ENCODE assay signal across 32 cellular contexts in genomic region chr13:90719452-90719851, GRCh38.
"Had no signal": no experiment of that assay in that cellular context is flagged by ENCODE, and none has a peak within 500 bp of the region (broad histone marks: within the 10 kb centered on the region; RNA-seq: fewer than 3 reads in every experiment).

No MANE protein-coding gene starts in this region.

- H3K27me3 Mint-ChIP-seq: activated CD4-positive, alpha-beta memory T cell treated with anti-CD3 and anti-CD28 coated beads for 36 hours; activated CD4-positive, alpha-beta T cell treated with anti-CD3 and anti-CD28 coated beads for 36 hours; activated CD4-positive, alpha-beta T cell treated with anti-CD3 and anti-CD28 coated beads, Interleukin-2, amount 10 ng/mL, durations not matched to agents 24 days and 14 days; activated CD8-positive, alpha-beta memory T cell treated with anti-CD3 and anti-CD28 coated beads, Interleukin-2, amount 10 ng/mL, durations not matched to agents 7 days and 5 days; activated naive CD4-positive, alpha-beta T cell treated with anti-CD3 and anti-CD28 coated beads, Interleukin-2, amount 50 U/mL, for 24 hours; activated naive CD8-positive, alpha-beta T cell treated with anti-CD3 and anti-CD28 coated beads for 36 hours; activated naive CD8-positive, alpha-beta T cell treated with anti-CD3 and anti-CD28 coated beads, Interleukin-2, amount 50 U/mL, for 24 hours; central memory CD8-positive, alpha-beta T cell; effector memory CD8-positive, alpha-beta T cell; T-helper 17 cell had no signal

- DNase-seq: activated CD4-positive, alpha-beta memory T cell treated with anti-CD3 and anti-CD28 coated beads for 36 hours; activated CD4-positive, alpha-beta T cell treated with anti-CD3 and anti-CD28 coated beads for 36 hours; activated CD4-positive, alpha-beta T cell treated with anti-CD3 and anti-CD28 coated beads, Interleukin-2, amount 10 ng/mL, durations not matched to agents 24 days and 14 days; activated CD4-positive, CD25-positive, alpha-beta regulatory T cell; activated CD4-positive, CD25-positive, alpha-beta regulatory T cell treated with anti-CD3 and anti-CD28 coated beads, Interleukin-2, amount 50 U/mL, for 72 hours; activated CD8-positive, alpha-beta memory T cell treated with anti-CD3 and anti-CD28 coated beads, Interleukin-2, amount 10 ng/mL, durations not matched to agents 7 days and 5 days; activated CD8-positive, alpha-beta memory T cell treated with anti-CD3 and anti-CD28 coated beads, Interleukin-2, amount 50 U/mL, for 4 hours; activated CD8-positive, alpha-beta T cell treated with anti-CD3 and anti-CD28 coated beads, Interleukin-2, amount 10 ng/mL, durations not matched to agents 7 days and 5 days; activated effector memory CD4-positive, alpha-beta T cell treated with anti-CD3 and anti-CD28 coated beads, Interleukin-2, amount 50 U/mL, for 16 hours; activated naive CD4-positive, alpha-beta T cell treated with anti-CD3 and anti-CD28 coated beads for 36 hours; activated naive CD8-positive, alpha-beta T cell treated with anti-CD3 and anti-CD28 coated beads for 36 hours; activated naive CD8-positive, alpha-beta T cell treated with anti-CD3 and anti-CD28 coated beads, Interleukin-2, amount 50 U/mL, for 24 hours; activated T-cell treated with anti-CD3 and anti-CD28 coated beads, Interleukin-2, amount 50 U/mL, for 1 hour; activated T-cell treated with anti-CD3 and anti-CD28 coated beads, Interleukin-2, amount 50 U/mL, for 48 hours; cortex of kidney; dermis blood vessel endothelial cell; effector CD4-positive, alpha-beta T cell; effector memory CD8-positive, alpha-beta T cell; erythroblast; foreskin fibroblast; head of caudate nucleus; T-helper 1 cell; T-helper 17 cell; T1000 had no signal

- H3K36me3 ChIP-seq: ascending aorta, esophagus muscularis mucosa had no signal

- H3K4me1 Mint-ChIP-seq: activated CD4-positive, alpha-beta T cell treated with anti-CD3 and anti-CD28 coated beads for 36 hours; activated CD4-positive, alpha-beta T cell treated with anti-CD3 and anti-CD28 coated beads, Interleukin-2, amount 10 ng/mL, durations not matched to agents 24 days and 14 days; activated CD8-positive, alpha-beta memory T cell treated with anti-CD3 and anti-CD28 coated beads, Interleukin-2, amount 10 ng/mL, durations not matched to agents 7 days and 5 days; activated naive CD4-positive, alpha-beta T cell treated with anti-CD3 and anti-CD28 coated beads, Interleukin-2, amount 50 U/mL, for 24 hours; activated naive CD8-positive, alpha-beta T cell treated with anti-CD3 and anti-CD28 coated beads for 36 hours; activated naive CD8-positive, alpha-beta T cell treated with anti-CD3 and anti-CD28 coated beads, Interleukin-2, amount 50 U/mL, for 24 hours; central memory CD8-positive, alpha-beta T cell; T-helper 17 cell had no signal

- H3K27ac Mint-ChIP-seq: activated CD4-positive, alpha-beta memory T cell treated with anti-CD3 and anti-CD28 coated beads for 36 hours; activated CD4-positive, alpha-beta T cell treated with anti-CD3 and anti-CD28 coated beads for 36 hours; activated CD4-positive, alpha-beta T cell treated with anti-CD3 and anti-CD28 coated beads, Interleukin-2, amount 10 ng/mL, durations not matched to agents 24 days and 14 days; activated CD8-positive, alpha-beta memory T cell treated with anti-CD3 and anti-CD28 coated beads, Interleukin-2, amount 10 ng/mL, durations not matched to agents 7 days and 5 days; activated CD8-positive, alpha-beta T cell treated with anti-CD3 and anti-CD28 coated beads, Interleukin-2, amount 10 ng/mL, durations not matched to agents 7 days and 5 days; activated naive CD4-positive, alpha-beta T cell treated with anti-CD3 and anti-CD28 coated beads for 36 hours; activated naive CD4-positive, alpha-beta T cell treated with anti-CD3 and anti-CD28 coated beads, Interleukin-2, amount 50 U/mL, for 24 hours; activated naive CD8-positive, alpha-beta T cell treated with anti-CD3 and anti-CD28 coated beads for 36 hours; activated naive CD8-positive, alpha-beta T cell treated with anti-CD3 and anti-CD28 coated beads, Interleukin-2, amount 50 U/mL, for 24 hours; activated T-helper 1 cell treated with anti-CD3 and anti-CD28 coated beads, Interleukin-12 subunit alpha, Interleukin-12 subunit beta, Interleukin-2, Interleukin-4 antibody, amounts not matched to agents 30 ng/mL and 10 ng/mL and 1 ng/mL, durations not matched to agents 14 hours and 24 hours and 36 hours; activated T-helper 2 cell treated with anti-CD3 and anti-CD28 coated beads, Interferon-gamma antibody, Interleukin-2, Interleukin-4, amounts not matched to agents 10 μg/mL and 5 μg/mL and 100 μg/mL, durations not matched to agents 14 hours and 24 hours and 36 hours; effector memory CD8-positive, alpha-beta T cell; T-helper 17 cell; T-helper 2 cell treated with Interferon-gamma antibody and Interleukin-4, amounts not matched to agents 5 μg/mL and 100 μg/mL, for 36 hours had no signal

- H3K9me3 Mint-ChIP-seq: activated CD4-positive, alpha-beta T cell treated with anti-CD3 and anti-CD28 coated beads, Interleukin-2, amount 10 ng/mL, durations not matched to agents 24 days and 14 days; activated T-helper 1 cell treated with anti-CD3 and anti-CD28 coated beads, Interleukin-12 subunit alpha, Interleukin-12 subunit beta, Interleukin-2, Interleukin-4 antibody, amounts not matched to agents 30 ng/mL and 10 ng/mL and 1 ng/mL, durations not matched to agents 14 hours and 24 hours and 36 hours had no signal

- H3K4me1 ChIP-seq: ascending aorta, esophagus muscularis mucosa had no signal

- ATAC-seq: activated CD4-positive, alpha-beta T cell treated with anti-CD3 and anti-CD28 coated beads for 36 hours; activated CD8-positive, alpha-beta memory T cell treated with anti-CD3 and anti-CD28 coated beads, Interleukin-2, amount 10 ng/mL, durations not matched to agents 7 days and 5 days; activated CD8-positive, alpha-beta T cell treated with anti-CD3 and anti-CD28 coated beads, Interleukin-2, amount 10 ng/mL, durations not matched to agents 7 days and 5 days; activated naive CD8-positive, alpha-beta T cell treated with anti-CD3 and anti-CD28 coated beads, Interleukin-2, amount 50 U/mL, for 24 hours; effector memory CD8-positive, alpha-beta T cell; T-helper 17 cell had no signal

- H3K27ac ChIP-seq: ascending aorta, esophagus muscularis mucosa had no signal

- H3K4me3 ChIP-seq: ascending aorta, esophagus muscularis mucosa had no signal

- H3K27me3 ChIP-seq: ascending aorta, esophagus muscularis mucosa had no signal

- H3K4me3 Mint-ChIP-seq: activated CD4-positive, alpha-beta memory T cell treated with anti-CD3 and anti-CD28 coated beads for 36 hours; activated CD4-positive, alpha-beta T cell treated with anti-CD3 and anti-CD28 coated beads for 36 hours; activated CD4-positive, alpha-beta T cell treated with anti-CD3 and anti-CD28 coated beads, Interleukin-2, amount 10 ng/mL, durations not matched to agents 24 days and 14 days; activated CD8-positive, alpha-beta memory T cell treated with anti-CD3 and anti-CD28 coated beads, Interleukin-2, amount 10 ng/mL, durations not matched to agents 7 days and 5 days; activated CD8-positive, alpha-beta T cell treated with anti-CD3 and anti-CD28 coated beads, Interleukin-2, amount 10 ng/mL, durations not matched to agents 7 days and 5 days; activated naive CD4-positive, alpha-beta T cell treated with anti-CD3 and anti-CD28 coated beads for 36 hours; activated naive CD4-positive, alpha-beta T cell treated with anti-CD3 and anti-CD28 coated beads, Interleukin-2, amount 50 U/mL, for 24 hours; activated naive CD8-positive, alpha-beta T cell treated with anti-CD3 and anti-CD28 coated beads for 36 hours; activated naive CD8-positive, alpha-beta T cell treated with anti-CD3 and anti-CD28 coated beads, Interleukin-2, amount 50 U/mL, for 24 hours; activated T-helper 1 cell treated with anti-CD3 and anti-CD28 coated beads, Interleukin-12 subunit alpha, Interleukin-12 subunit beta, Interleukin-2, Interleukin-4 antibody, amounts not matched to agents 30 ng/mL and 10 ng/mL and 1 ng/mL, durations not matched to agents 14 hours and 24 hours and 36 hours; brain; central memory CD8-positive, alpha-beta T cell; effector memory CD8-positive, alpha-beta T cell; T-helper 17 cell; T-helper 2 cell treated with Interferon-gamma antibody and Interleukin-4, amounts not matched to agents 5 μg/mL and 100 μg/mL, for 36 hours had no signal

- H3K9me3 ChIP-seq: ascending aorta, esophagus muscularis mucosa had no signal

- H3K36me3 Mint-ChIP-seq: activated CD4-positive, alpha-beta memory T cell treated with anti-CD3 and anti-CD28 coated beads for 36 hours; activated CD8-positive, alpha-beta memory T cell treated with anti-CD3 and anti-CD28 coated beads, Interleukin-2, amount 10 ng/mL, durations not matched to agents 7 days and 5 days; activated naive CD4-positive, alpha-beta T cell treated with anti-CD3 and anti-CD28 coated beads, Interleukin-2, amount 50 U/mL, for 24 hours; activated naive CD8-positive, alpha-beta T cell treated with anti-CD3 and anti-CD28 coated beads for 36 hours; brain had no signal
